In the genomic region with DNA sequence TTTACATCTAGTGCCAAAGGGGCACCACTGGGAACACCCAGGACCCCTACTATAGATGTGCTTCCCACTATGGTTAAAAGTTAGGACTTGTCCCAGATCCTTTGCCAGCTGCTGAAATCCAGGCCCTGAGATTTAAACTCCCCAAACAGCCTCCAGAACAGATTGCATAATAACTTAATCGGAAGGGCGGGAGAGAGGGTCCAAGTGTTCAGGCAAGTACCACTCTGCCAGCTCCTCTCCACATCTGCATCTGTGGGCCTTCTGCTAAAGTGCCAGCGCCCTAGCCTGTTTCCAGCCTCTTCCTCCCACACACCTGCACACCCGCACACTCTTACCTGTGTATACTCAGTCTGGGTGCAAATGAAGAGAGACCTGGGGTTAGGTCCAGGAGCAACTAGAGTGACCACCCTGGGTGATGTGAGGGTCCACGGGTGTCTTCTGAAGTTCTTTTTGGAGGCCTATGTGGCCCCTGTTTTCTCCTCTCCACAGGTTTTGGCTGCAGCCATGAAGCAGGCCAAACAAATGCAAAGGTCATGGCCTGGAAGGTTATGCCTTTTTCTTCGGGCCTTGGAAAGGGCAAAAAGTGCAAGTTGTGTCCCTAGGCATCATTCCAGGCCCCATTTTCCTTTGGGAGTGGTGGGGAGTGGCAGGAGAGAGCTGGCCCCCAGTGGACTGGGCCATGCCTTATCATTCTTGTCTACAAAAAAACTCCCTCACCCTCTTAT, we compare ENCODE assay signal across 12 cellular contexts. TPM values are rescaled to one million over a fixed set of nuclear protein-coding genes. Genes with fewer than 3 reads are reported as not detected.
DNase-seq lines count a peak whose midpoint lies in the region; ATAC-seq and TF ChIP-seq lines count a peak whose summit lies in the region.
"Had no signal": no experiment of that assay in that cellular context is flagged by ENCODE, and none has a peak within 500 bp of the region (broad histone marks: within the 10 kb centered on the region; RNA-seq: fewer than 3 reads in every experiment).

No MANE protein-coding gene starts in this region.

- H3K4me1 ChIP-seq in GM23248 (ENCODE audit: insufficient read depth) (peaks cover 75% of the 10 kb centered on the region), skeletal muscle satellite cell (ENCODE audit: control insufficient read depth, insufficient read depth, low read length) (peaks cover 75% of the 10 kb centered on the region)

- ATAC-seq in left lobe of liver (peak; percentile 40), GM18861 (IDR thresholded peaks at IDR 0.05; ENCODE audit: unreplicated experiment) (no peak)

- H3K9me3 ChIP-seq in GM23248 (ENCODE audit: low read depth) (no peaks in the 10 kb centered on the region), skeletal muscle satellite cell (replicated peaks; ENCODE audit: low read length) (no peaks in the 10 kb centered on the region)

- H3K9me2 ChIP-seq in GM23248 (ENCODE audit: insufficient read depth): no peaks in the 10 kb centered on the region

- in situ Hi-C loops in GM23248 (cut with MboI): no loop called here

- H3K36me3 ChIP-seq in GM23248 (ENCODE audit: low read depth) (no peaks in the 10 kb centered on the region), skeletal muscle satellite cell (ENCODE audit: insufficient read depth, low read length) (peaks cover 14% of the 10 kb centered on the region)

- H3K4me2 ChIP-seq in GM23248 (ENCODE audit: unreplicated experiment) (peak overlapping the region; percentile 26), skeletal muscle satellite cell (ENCODE audit: low read length) (peak overlapping the region; percentile 18)

- H3K4me3 ChIP-seq in GM23248 (no peak overlapping the region), coronary artery (peak overlapping the region; percentile 42), skeletal muscle satellite cell (ENCODE audit: low read length) (no peak overlapping the region)

- DNase-seq in GM23248: no peak
- DNase-seq in coronary artery (ENCODE audit: low spot score): no peak
- no peak for DNase-seq in left lobe of liver (ENCODE audit: low spot score)
- no peak for DNase-seq in stimulated activated naive CD4-positive, alpha-beta T cell (lab: John Stamatoyannopoulos, UW)
- no peak for DNase-seq in islet precursor cell
- DNase-seq in dermis blood vessel endothelial cell: no peak
- DNase-seq: activated CD8-positive, alpha-beta memory T cell treated with anti-CD3 and anti-CD28 coated beads, Interleukin-2, amount 50 U/mL, for 4 hours; DND-41; effector CD4-positive, alpha-beta T cell; small intestine had no signal

- peaks cover 40% of the 10 kb centered on the region for H3F3A ChIP-seq in GM23248 (ENCODE audit: insufficient read depth)

- H3K9ac ChIP-seq in GM23248 (no peak overlapping the region), skeletal muscle satellite cell (ENCODE audit: low read depth, low read length) (no peak overlapping the region)

- no peak overlapping the region for H2AFZ ChIP-seq in GM23248

- no peaks in the 10 kb centered on the region for H4K20me1 ChIP-seq in GM23248 (ENCODE audit: insufficient read depth)

- H3K27ac ChIP-seq in GM23248 (0 out of 2 replicates have a peak overlapping the region, but pooled peaks have one; percentile 0), coronary artery (peak overlapping the region; percentile 82 to 93)

- no peaks in the 10 kb centered on the region for H3K27me3 ChIP-seq in GM23248 (replicated peaks; ENCODE audit: insufficient read depth)
- no peaks in the 10 kb centered on the region for H3K27me3 ChIP-seq in skeletal muscle satellite cell (ENCODE audit: control insufficient read depth, insufficient read depth, low read length)

- WGBS in GM23248 (ENCODE audit: low coverage in 1 of 2, low lambda C conversion rate in 2 of 2, missing lambda C conversion rate in 2 of 2), 2 experiments: 17 to 24% methylated on average over 6 of the region's 6 CpGs

- no peak for TF ChIP-seq CTCF in coronary artery (IDR thresholded peaks at IDR 0.05)

- peaks cover 92% of the 10 kb centered on the region for H3K79me2 ChIP-seq in GM23248 (ENCODE audit: insufficient read depth)

RNA-seq across cellular contexts. Expression of a gene that starts 29.3 kb away (rescaled TPM):
- 108 and 110 TPM in 2 replicates for total RNA-seq in GM23248 (2014; rRNA removed; shearing (Covaris generic))
- polyA plus RNA-seq in GM23248 (2016; fragmentation: Nextera tagmentation; extraction: Ambion mirVana): 33.3 and 33.7 TPM in 2 replicates
- 2.2 TPM for total RNA-seq in left lobe of liver
- 83.4 and 83.9 TPM in 2 replicates for total RNA-seq in skeletal muscle satellite cell (2012; rRNA removed)
- 28.2 and 35.4 TPM in 2 replicates for total RNA-seq in dermis blood vessel endothelial cell
